16 cellular contexts compared by ENCODE assay signal in the genomic region with DNA sequence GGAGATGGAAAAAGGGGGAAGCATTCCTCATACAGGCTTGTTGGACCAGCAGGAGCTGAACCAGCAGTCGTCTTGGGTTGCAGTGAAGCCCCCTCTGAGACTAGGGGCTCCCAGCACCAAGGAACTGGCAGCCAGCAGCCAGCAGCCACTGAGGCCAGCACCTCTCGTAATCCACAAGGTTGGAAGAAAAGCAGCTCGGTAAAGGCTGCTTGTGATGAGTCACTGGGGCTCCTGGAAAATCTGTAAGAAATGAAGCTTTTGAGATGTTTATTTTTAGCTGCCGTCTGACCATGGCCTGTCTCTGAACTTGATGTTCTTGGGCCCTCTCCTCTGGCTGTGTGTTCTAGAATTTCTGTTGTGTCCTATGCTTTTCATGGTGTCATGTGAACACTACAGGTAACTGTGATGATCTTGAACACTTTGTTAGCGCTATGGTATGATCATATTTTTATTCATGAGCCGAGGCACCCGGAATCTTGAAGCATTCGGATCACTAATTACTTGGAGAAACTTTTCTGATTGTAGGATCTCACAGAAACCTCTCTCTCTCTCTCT. TPM values are rescaled to one million over a fixed set of nuclear protein-coding genes. Genes with fewer than 3 reads are reported as not detected.
A peak's percentile ranks its signal among the peaks of the same experiment; 100 is the strongest.
DNase-seq lines count a peak whose midpoint lies in the region; ATAC-seq and TF ChIP-seq lines count a peak whose summit lies in the region.
"Had no signal": no experiment of that assay in that cellular context is flagged by ENCODE, and none has a peak within 500 bp of the region (broad histone marks: within the 10 kb centered on the region; RNA-seq: fewer than 3 reads in every experiment).

No MANE protein-coding gene starts in this region.

- no peak overlapping the region for H3K4me3 ChIP-seq in right atrium auricular region
- no peak overlapping the region for H3K4me3 ChIP-seq in left ventricle myocardium inferior
- no peak overlapping the region for H3K4me3 ChIP-seq in coronary artery
- H3K4me3 ChIP-seq: tibial nerve had no signal

- peak overlapping the region in 1 of 3 experiments; percentile 31 for H3K4me3 Mint-ChIP-seq in nephron
- no peak overlapping the region for H3K4me3 Mint-ChIP-seq in activated T-helper 2 cell treated with anti-CD3 and anti-CD28 coated beads, Interferon-gamma antibody, Interleukin-2, Interleukin-4, amounts not matched to agents 10 μg/mL and 5 μg/mL and 100 μg/mL, durations not matched to agents 14 hours and 24 hours and 36 hours (ENCODE audit: low read depth)
- H3K4me3 Mint-ChIP-seq: activated CD4-positive, alpha-beta T cell treated with anti-CD3 and anti-CD28 coated beads, Interleukin-2, amount 10 ng/mL, durations not matched to agents 7 days and 5 days; endodermal cell had no signal

- peak overlapping the region; percentile 9 to 73 for H3K27ac ChIP-seq in right atrium auricular region
- H3K27ac ChIP-seq in left ventricle myocardium inferior (replicated peaks) = no peak overlapping the region
- H3K27ac ChIP-seq in coronary artery = peak overlapping the region; percentile 3 to 29

- H3K36me3 ChIP-seq in right atrium auricular region (no peaks in the 10 kb centered on the region), left ventricle myocardium inferior (no peaks in the 10 kb centered on the region)
- H3K36me3 ChIP-seq: neutrophil, tibial nerve had no signal

- H3K27me3 Mint-ChIP-seq in nephron (ENCODE audit: low read depth) = no peaks in the 10 kb centered on the region
- H3K27me3 Mint-ChIP-seq in activated T-helper 2 cell treated with anti-CD3 and anti-CD28 coated beads, Interferon-gamma antibody, Interleukin-2, Interleukin-4, amounts not matched to agents 10 μg/mL and 5 μg/mL and 100 μg/mL, durations not matched to agents 14 hours and 24 hours and 36 hours (ENCODE audit: low read depth) = peaks cover 4% of the 10 kb centered on the region

- no peaks in the 10 kb centered on the region for H3K36me3 Mint-ChIP-seq in nephron (ENCODE audit: low read depth)
- no peaks in the 10 kb centered on the region for H3K36me3 Mint-ChIP-seq in activated T-helper 2 cell treated with anti-CD3 and anti-CD28 coated beads, Interferon-gamma antibody, Interleukin-2, Interleukin-4, amounts not matched to agents 10 μg/mL and 5 μg/mL and 100 μg/mL, durations not matched to agents 14 hours and 24 hours and 36 hours (ENCODE audit: low read depth)

- peak overlapping the region; percentile 31 to 87 (median 87) for H3K27ac Mint-ChIP-seq in nephron
- no peak overlapping the region for H3K27ac Mint-ChIP-seq in activated T-helper 2 cell treated with anti-CD3 and anti-CD28 coated beads, Interferon-gamma antibody, Interleukin-2, Interleukin-4, amounts not matched to agents 10 μg/mL and 5 μg/mL and 100 μg/mL, durations not matched to agents 14 hours and 24 hours and 36 hours
- H3K27ac Mint-ChIP-seq: activated CD4-positive, alpha-beta T cell treated with anti-CD3 and anti-CD28 coated beads, Interleukin-2, amount 10 ng/mL, durations not matched to agents 7 days and 5 days; endodermal cell had no signal

- H3K9me3 Mint-ChIP-seq in nephron = peaks cover 3% of the 10 kb centered on the region
- no peaks in the 10 kb centered on the region for H3K9me3 Mint-ChIP-seq in activated T-helper 2 cell treated with anti-CD3 and anti-CD28 coated beads, Interferon-gamma antibody, Interleukin-2, Interleukin-4, amounts not matched to agents 10 μg/mL and 5 μg/mL and 100 μg/mL, durations not matched to agents 14 hours and 24 hours and 36 hours
- H3K9me3 Mint-ChIP-seq: activated CD4-positive, alpha-beta T cell treated with anti-CD3 and anti-CD28 coated beads, Interleukin-2, amount 10 ng/mL, durations not matched to agents 7 days and 5 days had no signal

- H3K27me3 ChIP-seq in right atrium auricular region = no peaks in the 10 kb centered on the region
- H3K27me3 ChIP-seq in left ventricle myocardium inferior (ENCODE audit: low read depth) = no peaks in the 10 kb centered on the region
- H3K27me3 ChIP-seq: neutrophil, tibial nerve had no signal

- ATAC-seq in GM18873 (IDR thresholded peaks at IDR 0.05; ENCODE audit: low FRiP score, unreplicated experiment) = no peak

- TF ChIP-seq CTCF in right atrium auricular region (IDR thresholded peaks at IDR 0.05) = no peak
- no peak for TF ChIP-seq CTCF in left ventricle myocardium inferior (IDR thresholded peaks at IDR 0.05; ENCODE audit: borderline replicate concordance)
- no peak for TF ChIP-seq CTCF in coronary artery (IDR thresholded peaks at IDR 0.05)
- TF ChIP-seq CTCF in nephron (IDR thresholded peaks at IDR 0.05; ENCODE audit: unreplicated experiment in 3 of 3) = no peak

- H3K9me3 ChIP-seq in right atrium auricular region = no peaks in the 10 kb centered on the region
- no peaks in the 10 kb centered on the region for H3K9me3 ChIP-seq in left ventricle myocardium inferior (replicated peaks)
- H3K9me3 ChIP-seq: neutrophil, tibial nerve had no signal

- intact Hi-C loops in left ventricle myocardium inferior (cut with micrococcal nuclease) = no loop called here
- intact Hi-C loops in activated T-helper 2 cell treated with anti-CD3 and anti-CD28 coated beads, Interferon-gamma antibody, Interleukin-2, Interleukin-4, amounts not matched to agents 10 μg/mL and 5 μg/mL and 100 μg/mL, durations not matched to agents 14 hours and 24 hours and 36 hours (cut with micrococcal nuclease) = no loop called here

- H3K4me1 ChIP-seq in right atrium auricular region (peaks cover 0 to 36% of the 10 kb centered on the region in 2 donors), left ventricle myocardium inferior (peaks cover 29% of the 10 kb centered on the region)

- no peak for DNase-seq in right atrium auricular region (ENCODE audit: low spot score)
- no peak for DNase-seq in left ventricle myocardium inferior
- DNase-seq in coronary artery (ENCODE audit: low spot score) = no peak
- no peak for DNase-seq in GF-D8 (lab: John Stamatoyannopoulos, UW)
- DNase-seq in activated T-helper 2 cell treated with anti-CD3 and anti-CD28 coated beads, Interferon-gamma antibody, Interleukin-2, Interleukin-4, amounts not matched to agents 10 μg/mL and 5 μg/mL and 100 μg/mL, durations not matched to agents 14 hours and 24 hours and 36 hours (ENCODE audit: low spot score) = no peak
- no peak for DNase-seq in NCI-H2171 (lab: John Stamatoyannopoulos, UW)
- DNase-seq: activated CD4-positive, alpha-beta T cell treated with anti-CD3 and anti-CD28 coated beads, Interleukin-2, amount 10 ng/mL, durations not matched to agents 7 days and 5 days; activated naive CD4-positive, alpha-beta T cell treated with Interleukin-2 at 50 U/mL for 16 hours; endodermal cell; GOT3; Kasumi-1; NCI-H526 treated with DMSO at 0.1 percent for 48 hours had no signal

- peaks cover 70% of the 10 kb centered on the region for H3K4me1 Mint-ChIP-seq in nephron
- peaks cover 9% of the 10 kb centered on the region for H3K4me1 Mint-ChIP-seq in activated T-helper 2 cell treated with anti-CD3 and anti-CD28 coated beads, Interferon-gamma antibody, Interleukin-2, Interleukin-4, amounts not matched to agents 10 μg/mL and 5 μg/mL and 100 μg/mL, durations not matched to agents 14 hours and 24 hours and 36 hours (ENCODE audit: low read depth)

RNA-seq across cellular contexts. Expression of a gene that starts 18.6 kb away (rescaled TPM):
- total RNA-seq in right atrium auricular region (10 to 100 TPM; 15.6 to 37.6 TPM), left ventricle myocardium inferior (36.1 TPM)
- 0.14 and 0.16 TPM in 2 replicates for total RNA-seq in activated T-helper 2 cell treated with anti-CD3 and anti-CD28 coated beads, Interferon-gamma antibody, Interleukin-2, Interleukin-4, amounts not matched to agents 10 μg/mL and 5 μg/mL and 100 μg/mL, durations not matched to agents 14 hours and 24 hours and 36 hours
- total RNA-seq: activated CD4-positive, alpha-beta T cell treated with anti-CD3 and anti-CD28 coated beads, Interleukin-2, amount 10 ng/mL, durations not matched to agents 7 days and 5 days had no signal

Comparison
In these comparisons a context has a peak if more than half of its experiments do, and no peak if none do; other contexts are left out.
1. RNA of a gene that starts 18.6 kb away (total RNA-seq): 15.6 to 37.6 TPM in right atrium auricular region and 36.1 TPM in left ventricle myocardium inferior (single experiment); 0.14 to 0.16 TPM in activated T-helper 2 cell treated with anti-CD3 and anti-CD28 coated beads, Interferon-gamma antibody, Interleukin-2, Interleukin-4, amounts not matched to agents 10 μg/mL and 5 μg/mL and 100 μg/mL, durations not matched to agents 14 hours and 24 hours and 36 hours; every median in the first group is over 10 times any median in the second.